In the genomic region with DNA sequence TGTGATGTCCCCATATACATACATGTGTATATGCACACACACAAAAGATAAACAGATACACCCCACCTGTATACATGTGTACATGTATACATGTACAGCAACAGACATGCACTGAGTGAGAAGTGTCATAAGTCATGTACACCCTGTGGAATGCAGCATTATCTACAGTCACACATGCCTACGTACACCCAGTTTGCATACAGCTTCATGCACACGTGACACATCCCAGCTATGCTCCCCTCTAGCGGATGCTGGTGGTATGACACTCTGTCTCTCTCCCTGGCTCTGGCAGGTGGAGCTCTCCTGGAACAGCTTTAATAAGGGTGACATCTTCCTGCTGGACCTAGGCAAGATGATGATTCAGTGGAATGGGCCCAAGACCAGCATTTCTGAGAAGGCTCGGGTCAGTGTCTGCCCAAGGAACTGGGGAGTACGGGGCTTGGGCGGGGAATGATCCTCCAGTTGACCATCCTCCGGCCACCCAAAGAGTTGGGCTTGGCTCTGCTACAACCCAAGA, we compare ENCODE assay signal across 1 cellular context.
TF ChIP-seq lines count a peak whose summit lies in the region.

No MANE protein-coding gene starts in this region.

TF ChIP-seq in K562, 482 proteins besides CTCF, POLR2A, EP300 and RAD21 (continued from another document and continues in another):
- peak in 1 of 2 experiments; percentile 60; a peak in 1 of 4 replicates for TF ChIP-seq MAZ (CRISPR knock-in tag; conservative IDR thresholded peaks at IDR 0.05 in 1 of 2, IDR thresholded peaks at IDR 0.05 in 1 of 2)
- TF ChIP-seq MCM3 (IDR thresholded peaks at IDR 0.05): no peak
- no peak for TF ChIP-seq ZBED1 (IDR thresholded peaks at IDR 0.05)
- TF ChIP-seq ZNF695 (CRISPR knock-in tag; IDR thresholded peaks at IDR 0.05): no peak
- no peak for TF ChIP-seq RBM17 (IDR thresholded peaks at IDR 0.05; ENCODE audit: borderline replicate concordance, low read depth, low read length)
- TF ChIP-seq, protein P1, sequence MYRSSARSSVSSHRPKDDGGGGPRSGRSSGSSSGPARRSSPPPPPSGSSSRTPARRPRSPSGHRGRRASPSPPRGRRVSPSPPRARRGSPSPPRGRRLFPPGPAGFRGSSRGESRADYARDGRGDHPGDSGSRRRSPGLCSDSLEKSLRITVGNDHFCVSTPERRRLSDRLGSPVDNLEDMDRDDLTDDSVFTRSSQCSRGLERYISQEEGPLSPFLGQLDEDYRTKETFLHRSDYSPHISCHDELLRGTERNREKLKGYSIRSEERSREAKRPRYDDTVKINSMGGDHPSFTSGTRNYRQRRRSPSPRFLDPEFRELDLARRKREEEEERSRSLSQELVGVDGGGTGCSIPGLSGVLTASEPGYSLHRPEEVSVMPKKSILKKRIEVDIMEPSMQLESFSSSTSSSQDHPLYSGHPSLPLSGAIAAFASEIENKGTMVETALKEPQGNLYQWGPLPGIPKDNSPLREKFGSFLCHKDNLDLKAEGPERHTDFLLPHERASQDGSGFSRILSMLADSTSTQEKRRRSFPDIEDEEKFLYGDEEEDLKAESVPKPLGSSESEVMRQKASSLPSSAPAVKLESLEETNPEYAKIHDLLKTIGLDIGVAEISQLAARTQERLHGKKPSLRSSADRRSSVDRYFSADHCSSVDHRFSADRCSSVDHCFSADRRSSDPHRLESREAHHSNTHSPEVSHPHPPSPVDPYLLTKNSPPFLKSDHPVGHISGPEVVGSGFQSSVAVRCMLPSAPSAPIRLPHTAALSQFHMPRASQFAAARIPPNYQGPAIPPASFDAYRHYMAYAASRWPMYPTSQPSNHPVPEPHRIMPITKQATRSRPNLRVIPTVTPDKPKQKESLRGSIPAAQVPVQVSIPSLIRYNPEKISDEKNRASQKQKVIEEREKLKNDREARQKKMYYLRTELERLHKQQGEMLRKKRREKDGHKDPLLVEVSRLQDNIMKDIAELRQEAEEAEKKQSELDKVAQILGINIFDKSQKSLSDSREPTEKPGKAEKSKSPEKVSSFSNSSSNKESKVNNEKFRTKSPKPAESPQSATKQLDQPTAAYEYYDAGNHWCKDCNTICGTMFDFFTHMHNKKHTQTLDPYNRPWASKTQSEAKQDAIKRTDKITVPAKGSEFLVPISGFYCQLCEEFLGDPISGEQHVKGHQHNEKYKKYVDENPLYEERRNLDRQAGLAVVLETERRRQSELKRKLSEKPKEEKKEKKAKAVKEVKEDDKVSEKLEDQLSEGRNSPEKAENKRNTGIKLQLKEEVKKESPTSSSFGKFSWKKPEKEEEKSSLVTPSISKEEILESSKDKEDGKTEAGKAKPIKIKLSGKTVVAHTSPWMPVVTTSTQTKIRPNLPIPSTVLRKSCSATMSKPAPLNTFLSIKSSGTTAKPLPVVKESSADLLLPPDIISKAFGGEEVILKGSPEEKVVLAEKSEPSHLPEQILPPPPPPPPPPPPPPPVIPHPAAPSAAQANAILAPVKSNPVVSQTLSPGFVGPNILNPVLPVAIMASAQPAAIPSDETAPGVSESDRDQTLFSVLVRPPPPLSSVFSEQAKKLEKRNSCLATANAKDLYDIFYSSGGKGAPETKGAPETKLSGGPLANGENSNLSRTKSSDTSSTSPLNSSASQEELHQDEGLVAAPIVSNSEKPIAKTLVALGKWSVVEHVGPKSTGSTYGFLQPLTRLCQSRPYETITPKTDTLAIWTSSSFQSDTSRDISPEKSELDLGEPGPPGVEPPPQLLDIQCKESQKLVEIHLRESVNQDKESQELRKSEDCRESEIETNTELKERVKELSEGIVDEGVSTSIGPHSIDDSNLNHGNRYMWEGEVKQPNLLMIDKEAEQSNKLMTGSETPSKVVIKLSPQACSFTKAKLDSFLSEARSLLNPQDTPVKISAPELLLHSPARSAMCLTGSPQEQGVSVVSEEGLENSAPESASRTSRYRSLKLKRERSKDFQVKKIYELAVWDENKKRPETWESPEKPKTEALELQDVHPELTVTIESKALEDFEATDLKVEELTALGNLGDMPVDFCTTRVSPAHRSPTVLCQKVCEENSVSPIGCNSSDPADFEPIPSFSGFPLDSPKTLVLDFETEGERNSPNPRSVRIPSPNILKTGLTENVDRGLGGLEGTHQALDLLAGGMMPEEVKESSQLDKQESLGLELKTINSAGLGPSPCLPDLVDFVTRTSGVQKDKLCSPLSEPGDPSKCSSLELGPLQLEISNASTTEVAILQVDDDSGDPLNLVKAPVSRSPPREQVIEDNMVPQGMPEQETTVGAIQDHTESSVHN (IDR thresholded peaks at IDR 0.05; ENCODE audit: borderline replicate concordance in 1 of 2, low read depth in 1 of 2): no peak
- 0 out of 2 replicates have a peak, but pooled peaks have one; percentile 30 for TF ChIP-seq SIN3B (IDR thresholded peaks at IDR 0.05; ENCODE audit: low read depth)
- TF ChIP-seq THRAP3 (IDR thresholded peaks at IDR 0.05; ENCODE audit: borderline replicate concordance): 0 out of 2 replicates have a peak, but pooled peaks have one; percentile 37
- no peak for TF ChIP-seq ZKSCAN1 (IDR thresholded peaks at IDR 0.05; ENCODE audit: low read depth, low read length)
- no peak for TF ChIP-seq U2AF1 (optimal IDR thresholded peaks at IDR 0.05; ENCODE audit: low read depth, low read length)
- TF ChIP-seq ZNF79 (CRISPR knock-in tag; IDR thresholded peaks at IDR 0.05; ENCODE audit: low read depth): no peak
- TF ChIP-seq PHTF2 (CRISPR knock-in tag; IDR thresholded peaks at IDR 0.05): no peak
- TF ChIP-seq TCF7 (IDR thresholded peaks at IDR 0.05; ENCODE audit: borderline replicate concordance): no peak
- TF ChIP-seq ZNF165 (CRISPR knock-in tag; IDR thresholded peaks at IDR 0.05; ENCODE audit: borderline replicate concordance): no peak
- no peak; the same call in 1 of the 2 replicates for TF ChIP-seq SPI1 (IDR thresholded peaks at IDR 0.05; ENCODE audit: borderline replicate concordance, low read depth, low read length)
- TF ChIP-seq, protein P2, sequence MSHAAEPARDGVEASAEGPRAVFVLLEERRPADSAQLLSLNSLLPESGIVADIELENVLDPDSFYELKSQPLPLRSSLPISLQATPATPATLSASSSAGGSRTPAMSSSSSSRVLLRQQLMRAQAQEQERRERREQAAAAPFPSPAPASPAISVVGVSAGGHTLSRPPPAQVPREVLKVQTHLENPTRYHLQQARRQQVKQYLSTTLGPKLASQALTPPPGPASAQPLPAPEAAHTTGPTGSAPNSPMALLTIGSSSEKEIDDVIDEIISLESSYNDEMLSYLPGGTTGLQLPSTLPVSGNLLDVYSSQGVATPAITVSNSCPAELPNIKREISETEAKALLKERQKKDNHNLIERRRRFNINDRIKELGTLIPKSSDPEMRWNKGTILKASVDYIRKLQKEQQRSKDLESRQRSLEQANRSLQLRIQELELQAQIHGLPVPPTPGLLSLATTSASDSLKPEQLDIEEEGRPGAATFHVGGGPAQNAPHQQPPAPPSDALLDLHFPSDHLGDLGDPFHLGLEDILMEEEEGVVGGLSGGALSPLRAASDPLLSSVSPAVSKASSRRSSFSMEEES (CRISPR knock-in tag; IDR thresholded peaks at IDR 0.05): peak; percentile 96
- no peak for TF ChIP-seq HNRNPL (IDR thresholded peaks at IDR 0.05; ENCODE audit: low read depth, low read length)
- no peak for TF ChIP-seq ELF2 (CRISPR knock-in tag; IDR thresholded peaks at IDR 0.05)
- peak; percentile 96 for TF ChIP-seq TOE1 (IDR thresholded peaks at IDR 0.05; ENCODE audit: borderline replicate concordance)
- no peak for TF ChIP-seq TOE1 (CRISPR knock-in tag; IDR thresholded peaks at IDR 0.05; ENCODE audit: borderline replicate concordance, low read depth)
- no peak for TF ChIP-seq HDAC3 (IDR thresholded peaks at IDR 0.05; ENCODE audit: borderline replicate concordance, partially characterized antibody)
- TF ChIP-seq, protein P3, sequence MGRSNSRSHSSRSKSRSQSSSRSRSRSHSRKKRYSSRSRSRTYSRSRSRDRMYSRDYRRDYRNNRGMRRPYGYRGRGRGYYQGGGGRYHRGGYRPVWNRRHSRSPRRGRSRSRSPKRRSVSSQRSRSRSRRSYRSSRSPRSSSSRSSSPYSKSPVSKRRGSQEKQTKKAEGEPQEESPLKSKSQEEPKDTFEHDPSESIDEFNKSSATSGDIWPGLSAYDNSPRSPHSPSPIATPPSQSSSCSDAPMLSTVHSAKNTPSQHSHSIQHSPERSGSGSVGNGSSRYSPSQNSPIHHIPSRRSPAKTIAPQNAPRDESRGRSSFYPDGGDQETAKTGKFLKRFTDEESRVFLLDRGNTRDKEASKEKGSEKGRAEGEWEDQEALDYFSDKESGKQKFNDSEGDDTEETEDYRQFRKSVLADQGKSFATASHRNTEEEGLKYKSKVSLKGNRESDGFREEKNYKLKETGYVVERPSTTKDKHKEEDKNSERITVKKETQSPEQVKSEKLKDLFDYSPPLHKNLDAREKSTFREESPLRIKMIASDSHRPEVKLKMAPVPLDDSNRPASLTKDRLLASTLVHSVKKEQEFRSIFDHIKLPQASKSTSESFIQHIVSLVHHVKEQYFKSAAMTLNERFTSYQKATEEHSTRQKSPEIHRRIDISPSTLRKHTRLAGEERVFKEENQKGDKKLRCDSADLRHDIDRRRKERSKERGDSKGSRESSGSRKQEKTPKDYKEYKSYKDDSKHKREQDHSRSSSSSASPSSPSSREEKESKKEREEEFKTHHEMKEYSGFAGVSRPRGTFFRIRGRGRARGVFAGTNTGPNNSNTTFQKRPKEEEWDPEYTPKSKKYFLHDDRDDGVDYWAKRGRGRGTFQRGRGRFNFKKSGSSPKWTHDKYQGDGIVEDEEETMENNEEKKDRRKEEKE (IDR thresholded peaks at IDR 0.05; ENCODE audit: borderline replicate concordance in 1 of 2, control insufficient read depth in 1 of 2, low read depth in 2 of 2, low read length in 1 of 2): no peak
- no peak for TF ChIP-seq CREBBP (IDR thresholded peaks at IDR 0.05; ENCODE audit: low read depth, low read length)
- no peak for TF ChIP-seq SMAD2 (IDR thresholded peaks at IDR 0.05; ENCODE audit: low read depth, low read length)
- TF ChIP-seq RB1 (IDR thresholded peaks at IDR 0.05; ENCODE audit: low read depth): peak; percentile 75; the same call in 1 of the 2 replicates
- no peak for TF ChIP-seq KLF13 (tag; IDR thresholded peaks at IDR 0.05; ENCODE audit: borderline replicate concordance, low read depth)
- TF ChIP-seq POLR3G (IDR thresholded peaks at IDR 0.05; ENCODE audit: extremely low read depth, insufficient read length, insufficient replicate concordance): no peak
- TF ChIP-seq, protein P4, sequence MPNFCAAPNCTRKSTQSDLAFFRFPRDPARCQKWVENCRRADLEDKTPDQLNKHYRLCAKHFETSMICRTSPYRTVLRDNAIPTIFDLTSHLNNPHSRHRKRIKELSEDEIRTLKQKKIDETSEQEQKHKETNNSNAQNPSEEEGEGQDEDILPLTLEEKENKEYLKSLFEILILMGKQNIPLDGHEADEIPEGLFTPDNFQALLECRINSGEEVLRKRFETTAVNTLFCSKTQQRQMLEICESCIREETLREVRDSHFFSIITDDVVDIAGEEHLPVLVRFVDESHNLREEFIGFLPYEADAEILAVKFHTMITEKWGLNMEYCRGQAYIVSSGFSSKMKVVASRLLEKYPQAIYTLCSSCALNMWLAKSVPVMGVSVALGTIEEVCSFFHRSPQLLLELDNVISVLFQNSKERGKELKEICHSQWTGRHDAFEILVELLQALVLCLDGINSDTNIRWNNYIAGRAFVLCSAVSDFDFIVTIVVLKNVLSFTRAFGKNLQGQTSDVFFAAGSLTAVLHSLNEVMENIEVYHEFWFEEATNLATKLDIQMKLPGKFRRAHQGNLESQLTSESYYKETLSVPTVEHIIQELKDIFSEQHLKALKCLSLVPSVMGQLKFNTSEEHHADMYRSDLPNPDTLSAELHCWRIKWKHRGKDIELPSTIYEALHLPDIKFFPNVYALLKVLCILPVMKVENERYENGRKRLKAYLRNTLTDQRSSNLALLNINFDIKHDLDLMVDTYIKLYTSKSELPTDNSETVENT (CRISPR knock-in tag; IDR thresholded peaks at IDR 0.05): no peak
- 0 out of 2 replicates have a peak, but pooled peaks have one; percentile 40 for TF ChIP-seq FOSL1 (tag; conservative IDR thresholded peaks at IDR 0.05)
- 0 out of 2 replicates have a peak, but pooled peaks have one; percentile 42 for TF ChIP-seq RNF2 (IDR thresholded peaks at IDR 0.05)
- TF ChIP-seq PHB (CRISPR knock-in tag; IDR thresholded peaks at IDR 0.05): no peak
- TF ChIP-seq ZNF184 (CRISPR knock-in tag; IDR thresholded peaks at IDR 0.05): no peak
- TF ChIP-seq KHSRP (IDR thresholded peaks at IDR 0.05): 0 out of 2 replicates have a peak, but pooled peaks have one; percentile 28
- no peak for TF ChIP-seq SMARCB1 (IDR thresholded peaks at IDR 0.05; ENCODE audit: insufficient read length, low read depth)
- no peak for TF ChIP-seq MEF2A (IDR thresholded peaks at IDR 0.05; ENCODE audit: control insufficient read depth, low read depth, low read length)
- no peak for TF ChIP-seq CHD2 (IDR thresholded peaks at IDR 0.05; ENCODE audit: low read depth, low read length)
- TF ChIP-seq, protein P5, sequence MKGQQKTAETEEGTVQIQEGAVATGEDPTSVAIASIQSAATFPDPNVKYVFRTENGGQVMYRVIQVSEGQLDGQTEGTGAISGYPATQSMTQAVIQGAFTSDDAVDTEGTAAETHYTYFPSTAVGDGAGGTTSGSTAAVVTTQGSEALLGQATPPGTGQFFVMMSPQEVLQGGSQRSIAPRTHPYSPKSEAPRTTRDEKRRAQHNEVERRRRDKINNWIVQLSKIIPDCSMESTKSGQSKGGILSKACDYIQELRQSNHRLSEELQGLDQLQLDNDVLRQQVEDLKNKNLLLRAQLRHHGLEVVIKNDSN (CRISPR knock-in tag; IDR thresholded peaks at IDR 0.05): peak; percentile 100
- no peak for TF ChIP-seq ZNF143 (CRISPR knock-in tag; IDR thresholded peaks at IDR 0.05)
- no peak for TF ChIP-seq NUFIP1 (IDR thresholded peaks at IDR 0.05; ENCODE audit: partially characterized antibody)
- TF ChIP-seq PTBP1 (IDR thresholded peaks at IDR 0.05; ENCODE audit: low read depth, low read length): no peak
- TF ChIP-seq ZNF124 (CRISPR knock-in tag; IDR thresholded peaks at IDR 0.05): no peak
- no peak for TF ChIP-seq ZSCAN29 (IDR thresholded peaks at IDR 0.05)
- TF ChIP-seq STAT5A (IDR thresholded peaks at IDR 0.05; ENCODE audit: borderline replicate concordance, low read length): peak; percentile 40; the same call in 1 of the 2 replicates
- TF ChIP-seq PURB (CRISPR knock-in tag; IDR thresholded peaks at IDR 0.05; ENCODE audit: low read depth): no peak
- TF ChIP-seq ZC3H8 (IDR thresholded peaks at IDR 0.05): no peak
- TF ChIP-seq ZNF217 (CRISPR knock-in tag; IDR thresholded peaks at IDR 0.05): no peak
- TF ChIP-seq MBD2 (IDR thresholded peaks at IDR 0.05; ENCODE audit: borderline replicate concordance, low read depth): no peak; the same call in 1 of the 2 replicates
- TF ChIP-seq, protein P6, sequence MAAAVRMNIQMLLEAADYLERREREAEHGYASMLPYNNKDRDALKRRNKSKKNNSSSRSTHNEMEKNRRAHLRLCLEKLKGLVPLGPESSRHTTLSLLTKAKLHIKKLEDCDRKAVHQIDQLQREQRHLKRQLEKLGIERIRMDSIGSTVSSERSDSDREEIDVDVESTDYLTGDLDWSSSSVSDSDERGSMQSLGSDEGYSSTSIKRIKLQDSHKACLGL (CRISPR knock-in tag; IDR thresholded peaks at IDR 0.05; ENCODE audit: borderline replicate concordance, poor library complexity, severe bottlenecking): no peak
- no peak for TF ChIP-seq C11orf30 (IDR thresholded peaks at IDR 0.05; ENCODE audit: low read depth)
- no peak for TF ChIP-seq GABPA (tag; conservative IDR thresholded peaks at IDR 0.05; ENCODE audit: low read depth)
- TF ChIP-seq FOXM1 (IDR thresholded peaks at IDR 0.05; ENCODE audit: low read depth): no peak
- TF ChIP-seq FOXM1 (CRISPR knock-in tag; IDR thresholded peaks at IDR 0.05; ENCODE audit: low read depth): no peak
- no peak for TF ChIP-seq NCOA6 (IDR thresholded peaks at IDR 0.05)
- TF ChIP-seq NFIX (CRISPR knock-in tag; IDR thresholded peaks at IDR 0.05; ENCODE audit: low read depth): no peak
- TF ChIP-seq ZNF584 (CRISPR knock-in tag; IDR thresholded peaks at IDR 0.05; ENCODE audit: low read depth): no peak
- no peak for TF ChIP-seq ILK (tag; IDR thresholded peaks at IDR 0.05; ENCODE audit: borderline replicate concordance, low read depth)
